ENCODE assay signal across 2 cellular contexts in the genomic region with DNA sequence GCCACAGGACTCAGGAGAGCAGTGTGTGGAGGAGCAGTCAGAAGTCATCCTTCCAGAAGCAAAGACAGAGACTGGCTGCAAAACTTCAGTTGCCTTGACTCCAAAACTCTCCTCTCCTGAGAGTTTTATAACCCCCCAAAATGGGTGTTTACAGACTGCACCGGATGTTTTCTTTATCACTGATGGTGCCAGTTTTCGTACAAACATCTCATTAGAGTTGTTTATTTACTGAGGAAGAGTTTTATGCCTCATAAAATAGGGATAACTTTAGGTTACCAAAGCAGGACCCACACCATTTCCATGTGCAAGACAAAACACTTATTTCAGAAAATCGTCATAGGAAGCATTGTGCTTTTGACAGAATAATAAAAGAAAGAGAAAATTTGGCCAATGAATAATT.
TF ChIP-seq lines count a peak whose summit lies in the region.

A gene (minus strand): TSS at position 101 of the 400 bp plus-strand sequence. CDS start 53 bp downstream, at position 48.

TF ChIP-seq in HCT116, 20 proteins besides CTCF, POLR2A, EP300 and RAD21:
- TF ChIP-seq EZH2phosphoT487 (IDR thresholded peaks at IDR 0.05; ENCODE audit: borderline replicate concordance) (no peak), CBX3 (IDR thresholded peaks at IDR 0.05; ENCODE audit: low read depth) (no peak), ZFX (IDR thresholded peaks at IDR 0.05) (no peak), SIN3A (IDR thresholded peaks at IDR 0.05; ENCODE audit: low read depth) (no peak), SP1 (IDR thresholded peaks at IDR 0.05; ENCODE audit: low read depth) (no peak), EZH2 (IDR thresholded peaks at IDR 0.05) (no peak), FOSL1 (IDR thresholded peaks at IDR 0.05; ENCODE audit: low read depth) (no peak), TCF7L2 (IDR thresholded peaks at IDR 0.05; ENCODE audit: borderline replicate concordance, extremely low read depth, insufficient read depth, insufficient read length) (no peak), POLR2AphosphoS5 (IDR thresholded peaks at IDR 0.05; ENCODE audit: low read depth, low read length) (no peak)
- TF ChIP-seq, protein P1, sequence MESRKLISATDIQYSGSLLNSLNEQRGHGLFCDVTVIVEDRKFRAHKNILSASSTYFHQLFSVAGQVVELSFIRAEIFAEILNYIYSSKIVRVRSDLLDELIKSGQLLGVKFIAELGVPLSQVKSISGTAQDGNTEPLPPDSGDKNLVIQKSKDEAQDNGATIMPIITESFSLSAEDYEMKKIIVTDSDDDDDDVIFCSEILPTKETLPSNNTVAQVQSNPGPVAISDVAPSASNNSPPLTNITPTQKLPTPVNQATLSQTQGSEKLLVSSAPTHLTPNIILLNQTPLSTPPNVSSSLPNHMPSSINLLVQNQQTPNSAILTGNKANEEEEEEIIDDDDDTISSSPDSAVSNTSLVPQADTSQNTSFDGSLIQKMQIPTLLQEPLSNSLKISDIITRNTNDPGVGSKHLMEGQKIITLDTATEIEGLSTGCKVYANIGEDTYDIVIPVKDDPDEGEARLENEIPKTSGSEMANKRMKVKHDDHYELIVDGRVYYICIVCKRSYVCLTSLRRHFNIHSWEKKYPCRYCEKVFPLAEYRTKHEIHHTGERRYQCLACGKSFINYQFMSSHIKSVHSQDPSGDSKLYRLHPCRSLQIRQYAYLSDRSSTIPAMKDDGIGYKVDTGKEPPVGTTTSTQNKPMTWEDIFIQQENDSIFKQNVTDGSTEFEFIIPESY (IDR thresholded peaks at IDR 0.05; ENCODE audit: extremely low read depth, insufficient replicate concordance, low read length): no peak

TF ChIP-seq in H1, 55 proteins besides CTCF, POLR2A, EP300 and RAD21:
- TF ChIP-seq RNF2 (IDR thresholded peaks at IDR 0.05; ENCODE audit: borderline replicate concordance, low read depth, low read length, missing control alignments, poor library complexity, severe bottlenecking) (no peak), CREB1 (IDR thresholded peaks at IDR 0.05) (no peak), POU5F1 (IDR thresholded peaks at IDR 0.05; ENCODE audit: low read depth, low read length) (no peak), ZNF274 (IDR thresholded peaks at IDR 0.05; ENCODE audit: borderline replicate concordance, extremely low read depth, low read length) (no peak), HDAC2 (IDR thresholded peaks at IDR 0.05; ENCODE audit: borderline replicate concordance in 1 of 2, low read depth in 2 of 2, low read length in 2 of 2) (no peak), RFX5 (IDR thresholded peaks at IDR 0.05; ENCODE audit: borderline replicate concordance, low read depth, low read length) (no peak), JUND (IDR thresholded peaks at IDR 0.05; ENCODE audit: low read length) (no peak)
